Comparison of ENCODE assay signal across 8 cellular contexts in the genomic region with DNA sequence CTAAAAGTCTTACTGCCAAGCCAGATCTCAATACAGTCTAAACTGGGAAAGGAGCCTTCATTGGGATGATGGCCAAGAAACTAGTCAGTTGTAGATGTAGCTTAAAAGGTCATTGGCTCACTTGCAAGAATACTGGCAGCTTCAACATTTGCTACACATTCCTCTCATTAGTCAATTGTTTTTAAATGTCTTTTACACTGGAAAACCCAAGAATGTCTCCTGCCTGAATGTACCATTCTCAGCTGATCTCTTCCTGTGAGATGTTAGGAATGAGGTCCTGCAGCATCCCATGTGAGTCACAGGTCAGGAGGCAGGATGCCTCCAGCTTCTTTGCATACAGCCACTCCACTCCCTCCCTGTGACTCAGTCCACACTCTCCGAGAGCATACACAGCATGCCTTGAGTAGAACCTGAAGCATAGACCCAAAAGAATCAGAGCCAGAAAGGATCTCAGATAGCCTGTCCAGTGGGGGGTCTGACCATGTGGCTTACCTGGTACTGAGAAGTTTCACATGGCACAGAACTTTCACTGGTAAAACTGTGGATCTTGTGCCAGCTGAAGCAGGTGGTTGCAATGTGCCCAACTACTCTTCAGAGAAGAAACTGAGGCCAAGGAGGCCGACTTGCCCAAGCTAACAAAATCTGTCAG. TPM values are rescaled to one million over a fixed set of nuclear protein-coding genes. Genes with fewer than 3 reads are reported as not detected.
A peak's percentile ranks its signal among the peaks of the same experiment; 100 is the strongest.
DNase-seq lines count a peak whose midpoint lies in the region; ATAC-seq, FAIRE-seq and TF ChIP-seq lines count a peak whose summit lies in the region.

No MANE protein-coding gene starts in this region.

- H3K4me1 Mint-ChIP-seq in activated CD4-positive, alpha-beta T cell treated with anti-CD3 and anti-CD28 coated beads for 36 hours, result peaks cover 6% of the 10 kb centered on the region

- no peaks in the 10 kb centered on the region for H3K27me3 ChIP-seq in MG63
- no peaks in the 10 kb centered on the region for H3K27me3 ChIP-seq in lower lobe of right lung (ENCODE audit: low read depth)

- POLR2A ChIA-PET in activated CD4-positive, alpha-beta T cell treated with anti-CD3 and anti-CD28 coated beads for 36 hours (lab: Charles Lee), result no interaction called here

- no peak for TF ChIP-seq CTCF in lower lobe of right lung (IDR thresholded peaks at IDR 0.05)

- H3K27ac ChIP-seq in lower lobe of right lung, result peak overlapping the region; percentile 81

- no peak overlapping the region for H3K27ac Mint-ChIP-seq in activated CD4-positive, alpha-beta T cell treated with anti-CD3 and anti-CD28 coated beads for 36 hours

- no peaks in the 10 kb centered on the region for H3K36me3 Mint-ChIP-seq in activated CD4-positive, alpha-beta T cell treated with anti-CD3 and anti-CD28 coated beads for 36 hours (ENCODE audit: low read depth)

- DNase-seq in MG63 (peak; percentile 92), lower lobe of right lung (no peak), urothelium cell line (ENCODE audit: low spot score) (peak; percentile 79), D341Med (ENCODE audit: low spot score) (no peak)
- DNase-seq in activated CD4-positive, alpha-beta T cell treated with anti-CD3 and anti-CD28 coated beads for 36 hours, result no peak
- no peak for DNase-seq in activated CD4-positive, CD25-positive, alpha-beta regulatory T cell (lab: John Stamatoyannopoulos, UW)

- no peaks in the 10 kb centered on the region for H3K27me3 Mint-ChIP-seq in activated CD4-positive, alpha-beta T cell treated with anti-CD3 and anti-CD28 coated beads for 36 hours

- no peaks in the 10 kb centered on the region for H3K36me3 ChIP-seq in MG63
- no peaks in the 10 kb centered on the region for H3K36me3 ChIP-seq in lower lobe of right lung

- no peak overlapping the region for H3K4me3 Mint-ChIP-seq in activated CD4-positive, alpha-beta T cell treated with anti-CD3 and anti-CD28 coated beads for 36 hours

- H3K4me3 ChIP-seq in MG63 (no peak overlapping the region), lower lobe of right lung (no peak overlapping the region)

- H3K9me3 Mint-ChIP-seq in activated CD4-positive, alpha-beta T cell treated with anti-CD3 and anti-CD28 coated beads for 36 hours (ENCODE audit: low read depth), result no peaks in the 10 kb centered on the region

- CTCF ChIA-PET in activated CD4-positive, alpha-beta T cell treated with anti-CD3 and anti-CD28 coated beads for 36 hours (lab: Charles Lee), result no interaction called here

- H3K4me1 ChIP-seq in lower lobe of right lung, result peaks cover 45% of the 10 kb centered on the region

- FAIRE-seq in endometrium (lab: Jason Lieb, UNC), result peak; percentile 23
- FAIRE-seq in urothelium cell line (lab: Jason Lieb, UNC), result no peak

- ATAC-seq in lower lobe of right lung (peak; percentile 83 to 84), HG03520 (IDR thresholded peaks at IDR 0.05; ENCODE audit: unreplicated experiment) (no peak)
- ATAC-seq in activated CD4-positive, alpha-beta T cell treated with anti-CD3 and anti-CD28 coated beads for 36 hours, result no peak

- H3K9me3 ChIP-seq in MG63 (no peaks in the 10 kb centered on the region), lower lobe of right lung (no peaks in the 10 kb centered on the region)

- intact Hi-C loops in lower lobe of right lung (cut with DNase I), result no loop called here
- intact Hi-C loops in activated CD4-positive, alpha-beta T cell treated with anti-CD3 and anti-CD28 coated beads for 36 hours (cut with DNase I, micrococcal nuclease), result no loop called here

RNA-seq across cellular contexts. Expression of gene HECTD1, which starts 56.0 kb away (rescaled TPM):
- 37.7 and 51.3 TPM in 2 replicates for total RNA-seq in MG63 (2014; rRNA removed; shearing (Covaris generic); ENCODE audit: low replicate concordance)
- total RNA-seq in lower lobe of right lung, result 166 TPM
- 10 to 100 TPM; 87.1 to 89.5 TPM for total RNA-seq in activated CD4-positive, alpha-beta T cell treated with anti-CD3 and anti-CD28 coated beads for 36 hours

Comparison
In these comparisons a context has a peak if more than half of its experiments do, and no peak if none do; other contexts are left out.
1. DNase-seq: peak in MG63 (single experiment) and urothelium cell line (single experiment); none in lower lobe of right lung (single experiment), activated CD4-positive, alpha-beta T cell treated with anti-CD3 and anti-CD28 coated beads for 36 hours (single experiment), D341Med (single experiment) and activated CD4-positive, CD25-positive, alpha-beta regulatory T cell (0 of 4).
2. ATAC-seq: peak in lower lobe of right lung (2 of 2); none in activated CD4-positive, alpha-beta T cell treated with anti-CD3 and anti-CD28 coated beads for 36 hours (single experiment) and HG03520 (single experiment).